In the genomic region with DNA sequence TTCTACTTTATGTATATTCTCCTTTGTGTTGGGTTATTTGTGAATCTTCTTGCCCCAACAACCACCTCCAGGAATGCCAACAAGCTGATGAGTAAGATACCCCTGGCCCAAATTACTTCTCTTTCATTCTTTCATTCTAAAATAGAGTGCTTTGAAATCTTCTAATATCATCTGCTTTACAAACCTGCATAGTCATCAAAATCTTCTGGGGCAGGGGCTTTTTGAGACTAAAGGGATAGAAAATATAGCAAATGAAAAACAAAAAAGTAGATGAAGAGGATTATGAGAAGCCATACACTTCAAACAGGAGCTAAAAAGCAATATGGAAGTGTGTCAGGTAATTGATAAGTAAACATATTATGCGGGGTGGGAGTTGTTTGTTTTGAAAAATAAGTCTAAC, we compare ENCODE assay signal across 32 cellular contexts.
"Had no signal": no experiment of that assay in that cellular context is flagged by ENCODE, and none has a peak within 500 bp of the region (broad histone marks: within the 10 kb centered on the region; RNA-seq: fewer than 3 reads in every experiment).

No MANE protein-coding gene starts in this region.

- H3K27ac Mint-ChIP-seq: naive thymus-derived CD8-positive, alpha-beta T cell; natural killer cell treated with Interleukin-12 subunit alpha and Interleukin-12 subunit beta and Interleukin-15 and Interleukin-18, amount 100 ng/mL, for 72 hours; nephron progenitor cell; progenitor cell of endocrine pancreas; stimulated activated memory B cell treated with anti-CD40 and anti-IgM and Interleukin-4, amounts not matched to agents 10 μg/mL and 1 μg/mL and 100 μg/mL, for 72 hours; stimulated activated naive CD8-positive, alpha-beta T cell treated with anti-CD3 and anti-CD28 coated beads, Interleukin-15, amount 100 ng/mL, for 72 hours; type B pancreatic cell had no signal

- H3K9ac ChIP-seq: parathyroid adenoma had no signal

- H3K4me1 ChIP-seq: parathyroid adenoma, suprapubic skin, testis, tibial artery, transverse colon, upper lobe of right lung had no signal

- H3K4me1 Mint-ChIP-seq: neural crest cell had no signal

- H3K79me2 ChIP-seq: parathyroid adenoma had no signal

- H3K9me3 ChIP-seq: ovary, psoas muscle, spleen, suprapubic skin, testis, tibial artery, transverse colon, upper lobe of right lung, uterus had no signal

- H3K4me2 ChIP-seq: smooth muscle cell had no signal

- DNase-seq: naive thymus-derived CD8-positive, alpha-beta T cell; nephron progenitor cell; occipital lobe; ovary; posterior cingulate gyrus; psoas muscle; right cardiac atrium; spleen; stimulated activated CD4-positive, alpha-beta T cell treated with anti-CD3 and anti-CD28 coated beads, Interleukin-12 subunit alpha, Interleukin-12 subunit beta, amount 100 ng/mL, for 4 hours; stimulated activated CD4-positive, alpha-beta T cell treated with anti-CD3 and anti-CD28 coated beads, Interleukin-1b, Interleukin-23, amount 100 ng/mL, for 48 hours; stimulated activated CD4-positive, alpha-beta T cell treated with anti-CD3 and anti-CD28 coated beads, Interleukin-4, amount 100 ng/mL, for 1 hour; stimulated activated CD4-positive, alpha-beta T cell treated with anti-CD3 and anti-CD28 coated beads, Interleukin-4, amount 100 ng/mL, for 4 hours; stimulated activated CD8-positive, alpha-beta memory T cell treated with anti-CD3 and anti-CD28 coated beads, Interleukin-4, amount 100 ng/mL, for 48 hours; stimulated activated naive CD4-positive, alpha-beta T cell; stimulated activated naive CD8-positive, alpha-beta T cell treated with anti-CD3 and anti-CD28 coated beads, Interleukin-15, amount 100 ng/mL, for 72 hours; stimulated activated naive CD8-positive, alpha-beta T cell treated with anti-CD3 and anti-CD28 coated beads, Interleukin-15, Interleukin-2, amounts not matched to agents 100 U/mL and 50 U/mL, for 24 hours; substantia nigra; testis; tibial artery; transverse colon; upper lobe of right lung; uterus had no signal

- H2AFZ ChIP-seq: parathyroid adenoma had no signal

- H3K4me3 Mint-ChIP-seq: naive thymus-derived CD8-positive, alpha-beta T cell; natural killer cell treated with Interleukin-12 subunit alpha and Interleukin-12 subunit beta and Interleukin-15 and Interleukin-18, amount 100 ng/mL, for 72 hours; nephron progenitor cell; neural crest cell; stimulated activated memory B cell treated with anti-CD40 and anti-IgM and Interleukin-4, amounts not matched to agents 10 μg/mL and 1 μg/mL and 100 μg/mL, for 72 hours; stimulated activated naive CD8-positive, alpha-beta T cell treated with anti-CD3 and anti-CD28 coated beads, Interleukin-15, amount 100 ng/mL, for 72 hours; type B pancreatic cell had no signal

- H3K36me3 ChIP-seq: ovary, spleen, suprapubic skin, tibial artery, transverse colon, upper lobe of right lung, uterus had no signal

- H3K4me3 ChIP-seq: ovary, psoas muscle, skin epidermis, smooth muscle cell, spleen, suprapubic skin, testis, tibial artery, transverse colon, upper lobe of right lung, uterus had no signal

- H3K36me3 Mint-ChIP-seq: naive thymus-derived CD8-positive, alpha-beta T cell; natural killer cell treated with Interleukin-12 subunit alpha and Interleukin-12 subunit beta and Interleukin-15 and Interleukin-18, amount 100 ng/mL, for 72 hours; stimulated activated memory B cell treated with anti-CD40 and anti-IgM and Interleukin-4, amounts not matched to agents 10 μg/mL and 1 μg/mL and 100 μg/mL, for 72 hours; type B pancreatic cell had no signal

- ATAC-seq: naive thymus-derived CD8-positive, alpha-beta T cell; natural killer cell treated with Interleukin-12 subunit alpha and Interleukin-12 subunit beta and Interleukin-15 and Interleukin-18, amount 100 ng/mL, for 72 hours; psoas muscle; right cardiac atrium; sciatic nerve; stimulated activated memory B cell treated with anti-CD40 and anti-IgM and Interleukin-4, amounts not matched to agents 10 μg/mL and 1 μg/mL and 100 μg/mL, for 72 hours; stimulated activated naive CD8-positive, alpha-beta T cell treated with anti-CD3 and anti-CD28 coated beads, Interleukin-15, amount 100 ng/mL, for 72 hours; stimulated activated naive CD8-positive, alpha-beta T cell treated with anti-CD3 and anti-CD28 coated beads, Interleukin-15, Interleukin-2, amounts not matched to agents 100 U/mL and 50 U/mL, for 24 hours; upper lobe of right lung had no signal

- H3K27ac ChIP-seq: ovary, parathyroid adenoma, psoas muscle, skin epidermis, spleen, suprapubic skin, testis, tibial artery, transverse colon, upper lobe of right lung, uterus had no signal

- H3K27me3 Mint-ChIP-seq: progenitor cell of endocrine pancreas had no signal

- H3K9me3 Mint-ChIP-seq: naive thymus-derived CD8-positive, alpha-beta T cell; natural killer cell treated with Interleukin-12 subunit alpha and Interleukin-12 subunit beta and Interleukin-15 and Interleukin-18, amount 100 ng/mL, for 72 hours; neural crest cell; stimulated activated memory B cell treated with anti-CD40 and anti-IgM and Interleukin-4, amounts not matched to agents 10 μg/mL and 1 μg/mL and 100 μg/mL, for 72 hours; stimulated activated naive CD8-positive, alpha-beta T cell treated with anti-CD3 and anti-CD28 coated beads, Interleukin-15, amount 100 ng/mL, for 72 hours; type B pancreatic cell had no signal

- H3K27me3 ChIP-seq: ovary, spleen, suprapubic skin, testis, tibial artery, transverse colon, upper lobe of right lung, uterus had no signal
